Comparison of ENCODE assay signal across 18 cellular contexts in the genomic region with DNA sequence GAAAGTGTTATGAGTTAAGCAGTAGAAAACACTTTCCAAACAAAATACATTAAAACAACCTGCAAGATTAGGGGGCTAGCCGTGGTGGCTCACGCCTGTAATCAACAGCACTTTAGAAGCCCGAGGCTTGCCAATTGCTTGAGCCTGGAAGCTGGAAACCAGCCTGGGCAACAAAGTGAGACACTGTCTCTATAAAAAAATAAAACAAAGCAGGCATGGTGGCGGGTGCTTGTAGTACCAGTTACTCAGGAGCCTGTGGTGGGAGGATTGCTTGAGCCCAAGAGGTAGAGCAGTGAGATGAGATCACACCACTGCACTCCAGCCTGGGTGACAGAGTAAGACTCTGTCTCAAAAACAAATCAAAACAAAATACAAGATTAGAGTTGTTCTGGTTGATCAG.
DNase-seq lines count a peak whose midpoint lies in the region; ATAC-seq and TF ChIP-seq lines count a peak whose summit lies in the region.
"Had no signal": no experiment of that assay in that cellular context is flagged by ENCODE, and none has a peak within 500 bp of the region (broad histone marks: within the 10 kb centered on the region; RNA-seq: fewer than 3 reads in every experiment).

No MANE protein-coding gene starts in this region.

- no peaks in the 10 kb centered on the region for H4K20me1 ChIP-seq in GM23338 (replicated peaks; ENCODE audit: insufficient read depth)
- H4K20me1 ChIP-seq: BLaER1 had no signal

- no peaks in the 10 kb centered on the region for H3K36me3 Mint-ChIP-seq in GM23338 (ENCODE audit: low read depth)
- H3K36me3 Mint-ChIP-seq: IgD-negative memory B cell, naive B cell had no signal

- H4K8ac ChIP-seq in neuronal stem cell (ENCODE audit: low read depth, low read length): no peak overlapping the region

- no peak overlapping the region for H2BK12ac ChIP-seq in neuronal stem cell (ENCODE audit: low read length)

- no peak overlapping the region for H3K27ac Mint-ChIP-seq in GM23338
- H3K27ac Mint-ChIP-seq: activated CD8-positive, alpha-beta T cell treated with anti-CD3 and anti-CD28 coated beads, Interleukin-2, amount 10 ng/mL, durations not matched to agents 7 days and 5 days; activated T-helper 17 cell treated with anti-CD3 and anti-CD28 coated beads, Interleukin-2, amount 50 U/mL, for 72 hours; IgD-negative memory B cell; naive B cell had no signal

- H3K9me3 ChIP-seq in sigmoid colon: no peaks in the 10 kb centered on the region
- peaks cover 0 to 4% of the 10 kb centered on the region in 2 donors for H3K9me3 ChIP-seq in neuronal stem cell (replicated peaks in 1 of 2; ENCODE audit: control insufficient read depth in 2 of 2, insufficient read depth in 1 of 2, low read depth in 1 of 2, low read length in 2 of 2)
- H3K9me3 ChIP-seq: BLaER1 had no signal

- no peak for TF ChIP-seq CTCF in GM23338 (conservative IDR thresholded peaks at IDR 0.05; ENCODE audit: low read depth in 2 of 2)
- no peak for TF ChIP-seq CTCF in sigmoid colon (IDR thresholded peaks at IDR 0.05)

- 52 to 71% methylated on average over 4 of the region's 4 CpGs for WGBS in sigmoid colon, 2 donors
- no CpG with 5 or more reads among the region's 4 CpGs for WGBS in neuronal stem cell (ENCODE audit: extremely low coverage in 2 of 2, insufficient read length in 2 of 2, insufficient replicate concordance in 1 of 2), 2 donors

- intact Hi-C loops in sigmoid colon (cut with DNase I): loop anchor here (10.0 kb wide), 1 partner anchor 205 kb away; a partner anchor contains a TSS

- H3K36me3 ChIP-seq in GM23338 (ENCODE audit: insufficient read depth) (no peaks in the 10 kb centered on the region), sigmoid colon (no peaks in the 10 kb centered on the region), neuronal stem cell (replicated peaks in 1 of 2; ENCODE audit: control insufficient read depth in 2 of 2, insufficient read depth in 2 of 2, low read length in 2 of 2) (no peaks in the 10 kb centered on the region)
- H3K36me3 ChIP-seq: BLaER1 had no signal

- TF ChIP-seq POLR2A in sigmoid colon (IDR thresholded peaks at IDR 0.05): no peak

- H4K91ac ChIP-seq in neuronal stem cell (ENCODE audit: low read depth, low read length, poor library complexity): no peak overlapping the region

- no peaks in the 10 kb centered on the region for H3F3A ChIP-seq in GM23338 (replicated peaks; ENCODE audit: low read depth)

- H3K4ac ChIP-seq in neuronal stem cell (ENCODE audit: low read length): no peak overlapping the region

- no peaks in the 10 kb centered on the region for H3K4me1 Mint-ChIP-seq in GM23338
- H3K4me1 Mint-ChIP-seq: activated T-helper 17 cell treated with anti-CD3 and anti-CD28 coated beads, Interleukin-2, amount 50 U/mL, for 72 hours; IgD-negative memory B cell; naive B cell had no signal

- H3K9me3 Mint-ChIP-seq in GM23338: no peaks in the 10 kb centered on the region
- H3K9me3 Mint-ChIP-seq: naive B cell had no signal

- H3K4me2 ChIP-seq in GM23338: no peak overlapping the region
- H3K4me2 ChIP-seq in neuronal stem cell (ENCODE audit: insufficient read depth, low read length, poor library complexity, severe bottlenecking): no peak overlapping the region
- H3K4me2 ChIP-seq: BLaER1 had no signal

- no peak overlapping the region for H2BK15ac ChIP-seq in neuronal stem cell (ENCODE audit: low read length)

- H3K23ac ChIP-seq in neuronal stem cell (ENCODE audit: low read depth, low read length, poor library complexity): no peak overlapping the region

- TF ChIP-seq EP300 in sigmoid colon (IDR thresholded peaks at IDR 0.05): no peak

- no peak overlapping the region for H3K4me3 Mint-ChIP-seq in GM23338
- H3K4me3 Mint-ChIP-seq: activated CD8-positive, alpha-beta T cell treated with anti-CD3 and anti-CD28 coated beads, Interleukin-2, amount 10 ng/mL, durations not matched to agents 7 days and 5 days; activated T-helper 17 cell treated with anti-CD3 and anti-CD28 coated beads, Interleukin-2, amount 50 U/mL, for 72 hours; IgD-negative memory B cell; naive B cell had no signal

- no peak overlapping the region for H2AK5ac ChIP-seq in neuronal stem cell (ENCODE audit: low read depth, low read length)

- DNase-seq in GM23338 (ENCODE audit: low spot score): no peak
- peak; percentile 4 for DNase-seq in astrocyte of the hippocampus (ENCODE audit: low read depth, low spot score)
- DNase-seq in kidney glomerular epithelial cell (lab: John Stamatoyannopoulos, UW): peak; percentile 24
- DNase-seq in sigmoid colon: peak; percentile 56
- DNase-seq in AML-193 (lab: John Stamatoyannopoulos, UW): no peak
- DNase-seq in DMS114 treated with DMSO at 0.1 percent for 48 hours (lab: John Stamatoyannopoulos, UW; ENCODE audit: unreplicated experiment): no peak
- DNase-seq in OCI-M1 (lab: John Stamatoyannopoulos, UW): no peak
- no peak for DNase-seq in neuronal stem cell (ENCODE audit: low spot score)
- DNase-seq: activated CD8-positive, alpha-beta T cell treated with anti-CD3 and anti-CD28 coated beads, Interleukin-2, amount 10 ng/mL, durations not matched to agents 7 days and 5 days; amniotic stem cell; naive B cell; NCI-H1105; stimulated activated naive CD4-positive, alpha-beta T cell had no signal

- no peaks in the 10 kb centered on the region for H3K79me2 ChIP-seq in GM23338 (replicated peaks; ENCODE audit: insufficient read depth)

- H2BK5ac ChIP-seq in neuronal stem cell (ENCODE audit: low read length): no peak overlapping the region

- H3K14ac ChIP-seq in neuronal stem cell (ENCODE audit: low read length): no peak overlapping the region

- H2AFZ ChIP-seq in GM23338 (peak overlapping the region; percentile 33), neuronal stem cell (ENCODE audit: low read length) (no peak overlapping the region)

- no peaks in the 10 kb centered on the region for H3K27me3 ChIP-seq in GM23338 (ENCODE audit: insufficient read depth)
- H3K27me3 ChIP-seq in sigmoid colon: no peaks in the 10 kb centered on the region
- no peaks in the 10 kb centered on the region for H3K27me3 ChIP-seq in neuronal stem cell (ENCODE audit: control insufficient read depth in 3 of 3, insufficient read depth in 3 of 3, low read depth in 1 of 3, low read length in 3 of 3)
- H3K27me3 ChIP-seq: BLaER1 had no signal

- H3K27ac ChIP-seq in GM23338 (ENCODE audit: low read depth) (no peak overlapping the region), sigmoid colon (peak overlapping the region in 2 of 4 donors; percentile 46 to 47), neuronal stem cell (replicated peaks; ENCODE audit: low read length) (no peak overlapping the region)
- H3K27ac ChIP-seq: BLaER1, coronary artery had no signal

- no peak overlapping the region for H2BK120ac ChIP-seq in neuronal stem cell (ENCODE audit: low read depth, low read length)

- H3K79me1 ChIP-seq in neuronal stem cell (ENCODE audit: low read depth, low read length): no peaks in the 10 kb centered on the region

- no peak overlapping the region for H3K18ac ChIP-seq in neuronal stem cell (ENCODE audit: low read length)

- H3K9me2 ChIP-seq in GM23338 (ENCODE audit: insufficient read depth): no peaks in the 10 kb centered on the region

- H3K4me1 ChIP-seq in GM23338 (ENCODE audit: insufficient read depth) (no peaks in the 10 kb centered on the region), sigmoid colon (peaks cover 0 to 21% (median 5%) of the 10 kb centered on the region in 4 donors), neuronal stem cell (ENCODE audit: control insufficient read depth in 2 of 2, insufficient read depth in 1 of 2, low read depth in 1 of 2, low read length in 2 of 2) (no peaks in the 10 kb centered on the region)

- H3K27me3 Mint-ChIP-seq in GM23338 (ENCODE audit: insufficient read depth, low read depth, poor library complexity): no peaks in the 10 kb centered on the region
- H3K27me3 Mint-ChIP-seq: activated T-helper 17 cell treated with anti-CD3 and anti-CD28 coated beads, Interleukin-2, amount 50 U/mL, for 72 hours; IgD-negative memory B cell; naive B cell had no signal

- H3K9ac ChIP-seq in neuronal stem cell (ENCODE audit: low read depth, low read length, poor library complexity): no peak overlapping the region
- H3K9ac ChIP-seq: BLaER1 had no signal

- H3K4me3 ChIP-seq in GM23338 (no peak overlapping the region), sigmoid colon (no peak overlapping the region), neuronal stem cell (ENCODE audit: low read length in 2 of 2) (no peak overlapping the region)
- H3K4me3 ChIP-seq: BLaER1, coronary artery had no signal

- ATAC-seq in GM23338: no peak
- ATAC-seq: activated CD8-positive, alpha-beta T cell treated with anti-CD3 and anti-CD28 coated beads, Interleukin-2, amount 10 ng/mL, durations not matched to agents 7 days and 5 days; activated T-helper 17 cell treated with anti-CD3 and anti-CD28 coated beads, Interleukin-2, amount 50 U/mL, for 72 hours; left lobe of liver had no signal

TF ChIP-seq in GM23338, 12 proteins besides CTCF, POLR2A, EP300 and RAD21 (continues in another document):
- TF ChIP-seq, protein P1, sequence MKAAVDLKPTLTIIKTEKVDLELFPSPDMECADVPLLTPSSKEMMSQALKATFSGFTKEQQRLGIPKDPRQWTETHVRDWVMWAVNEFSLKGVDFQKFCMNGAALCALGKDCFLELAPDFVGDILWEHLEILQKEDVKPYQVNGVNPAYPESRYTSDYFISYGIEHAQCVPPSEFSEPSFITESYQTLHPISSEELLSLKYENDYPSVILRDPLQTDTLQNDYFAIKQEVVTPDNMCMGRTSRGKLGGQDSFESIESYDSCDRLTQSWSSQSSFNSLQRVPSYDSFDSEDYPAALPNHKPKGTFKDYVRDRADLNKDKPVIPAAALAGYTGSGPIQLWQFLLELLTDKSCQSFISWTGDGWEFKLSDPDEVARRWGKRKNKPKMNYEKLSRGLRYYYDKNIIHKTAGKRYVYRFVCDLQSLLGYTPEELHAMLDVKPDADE (IDR thresholded peaks at IDR 0.05): no peak
- no peak for TF ChIP-seq CREB1 (CRISPR knock-in tag; IDR thresholded peaks at IDR 0.05; ENCODE audit: low read depth)
- no peak for TF ChIP-seq ZNF331 (CRISPR knock-in tag; IDR thresholded peaks at IDR 0.05; ENCODE audit: low read depth)
- no peak for TF ChIP-seq STAT1 (IDR thresholded peaks at IDR 0.05; ENCODE audit: unreplicated experiment)
- TF ChIP-seq ZNF114 (CRISPR knock-in tag; IDR thresholded peaks at IDR 0.05): no peak
- TF ChIP-seq EZH2 (IDR thresholded peaks at IDR 0.05; ENCODE audit: low read depth, unreplicated experiment): no peak

Comparison
In these comparisons a context has a peak if more than half of its experiments do, and no peak if none do; other contexts are left out.
1. DNase-seq: peak in astrocyte of the hippocampus (single experiment), kidney glomerular epithelial cell (single experiment) and sigmoid colon (single experiment); none in GM23338 (single experiment), AML-193 (0 of 2), DMS114 treated with DMSO at 0.1 percent for 48 hours (single experiment), OCI-M1 (single experiment) and neuronal stem cell (single experiment).